In the genomic region with DNA sequence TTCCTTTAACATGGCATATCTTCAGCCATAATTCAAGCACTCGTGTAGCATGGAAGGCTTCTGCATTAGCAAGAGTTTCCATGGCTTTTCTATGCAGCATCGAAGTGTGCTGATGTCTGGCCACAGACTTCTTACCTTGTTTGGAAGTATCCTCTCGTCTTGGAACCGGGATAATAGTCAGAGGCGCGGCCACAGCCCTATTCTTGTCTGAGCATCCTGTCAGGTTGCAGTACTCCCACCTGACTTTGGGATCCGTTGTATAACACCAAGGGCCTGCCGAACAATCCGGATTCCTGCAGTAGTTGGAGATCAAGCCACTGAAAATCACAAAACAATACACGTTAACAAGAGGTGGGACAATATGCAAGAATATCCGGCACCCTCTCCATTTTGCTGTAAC, we compare ENCODE assay signal across 6 cellular contexts.
"Had no signal": no experiment of that assay in that cellular context is flagged by ENCODE, and none has a peak within 500 bp of the region (broad histone marks: within the 10 kb centered on the region; RNA-seq: fewer than 3 reads in every experiment).

No MANE protein-coding gene starts in this region.

- DNase-seq: IMR-90, KBM-7, KG1 had no signal

- ATAC-seq: HepG2, K562 had no signal

- H3K4me3 ChIP-seq: K562 had no signal

- H3K27ac ChIP-seq: HL-60 had no signal
